Comparison of ENCODE assay signal across 13 cellular contexts in genomic region chr1:45230537-45230936, GRCh38. TPM values are rescaled to one million over a fixed set of nuclear protein-coding genes. Genes with fewer than 3 reads are reported as not detected.
DNase-seq lines count a peak whose midpoint lies in the region; ATAC-seq and TF ChIP-seq lines count a peak whose summit lies in the region.
"Had no signal": no experiment of that assay in that cellular context is flagged by ENCODE, and none has a peak within 500 bp of the region (broad histone marks: within the 10 kb centered on the region; RNA-seq: fewer than 3 reads in every experiment).

No MANE protein-coding gene starts in this region.

- no peak for TF ChIP-seq POLR2A in gastrocnemius medialis (IDR thresholded peaks at IDR 0.05)

- H3K4me2 ChIP-seq in PC-3 (ENCODE audit: low read length), result no peak overlapping the region
- H3K4me2 ChIP-seq in hepatocyte, result no peak overlapping the region

- H2AFZ ChIP-seq in PC-3 (ENCODE audit: low read length) (no peak overlapping the region), hepatocyte (no peak overlapping the region)

- intact Hi-C loops in PC-3 (cut with micrococcal nuclease), result loop anchor here (1.0 kb wide), 2 partner anchors 70 to 212 kb away; no protein-coding TSS in a partner anchor
- intact Hi-C loops in gastrocnemius medialis (cut with DNase I; ENCODE audit: low total_unique reads), result no loop called here

- BruUV-seq in PC-3 (replicated peaks; lab: Mats Ljungman, UMichigan), result no TSS peak

- H3K4me3 ChIP-seq in PC-3 (ENCODE audit: low read length), result no peak overlapping the region
- H3K4me3 ChIP-seq in hepatocyte, result no peak overlapping the region
- no peak overlapping the region for H3K4me3 ChIP-seq in gastrocnemius medialis

- 42% methylated on average over 1 of the region's 1 CpG for WGBS in hepatocyte (ENCODE audit: low lambda C conversion rate, missing lambda C conversion rate)

- H4K20me1 ChIP-seq in PC-3 (ENCODE audit: low read length), result no peaks in the 10 kb centered on the region
- H4K20me1 ChIP-seq in hepatocyte (ENCODE audit: insufficient read depth, poor library complexity, severe bottlenecking), result no peaks in the 10 kb centered on the region

- peak in 4 of 6 experiments; percentile 0 to 13 (median 2) for DNase-seq in stimulated activated naive CD4-positive, alpha-beta T cell (lab: John Stamatoyannopoulos, UW)
- no peak for DNase-seq in stimulated activated naive CD4-positive, alpha-beta T cell treated with Interleukin-2 at 50 U/mL for 16 hours (lab: John Stamatoyannopoulos, UW)
- DNase-seq in PC-3 (peak; percentile 40), hepatocyte (ENCODE audit: low spot score) (no peak), DMS79 (lab: John Stamatoyannopoulos, UW) (no peak), NCI-H2227 (lab: John Stamatoyannopoulos, UW; ENCODE audit: unreplicated experiment) (no peak), gastrocnemius medialis (no peak), SK-N-DZ (ENCODE audit: low spot score) (no peak)
- DNase-seq: amygdala, NCI-H187, posterior cingulate gyrus, T-helper 9 cell had no signal

- H3F3A ChIP-seq in PC-3 (ENCODE audit: low read length, unreplicated experiment), result no peaks in the 10 kb centered on the region

- H3K27me3 ChIP-seq in PC-3 (ENCODE audit: low read length) (no peaks in the 10 kb centered on the region), hepatocyte (no peaks in the 10 kb centered on the region), gastrocnemius medialis (no peaks in the 10 kb centered on the region)

- H3K9me3 ChIP-seq in PC-3 (ENCODE audit: low read length), result no peaks in the 10 kb centered on the region
- H3K9me3 ChIP-seq in hepatocyte (ENCODE audit: low read depth), result no peaks in the 10 kb centered on the region
- no peaks in the 10 kb centered on the region for H3K9me3 ChIP-seq in gastrocnemius medialis

- no peaks in the 10 kb centered on the region for H3K36me3 ChIP-seq in PC-3 (ENCODE audit: low read depth, low read length)
- no peaks in the 10 kb centered on the region for H3K36me3 ChIP-seq in hepatocyte (replicated peaks; ENCODE audit: insufficient read depth, low read depth)
- no peaks in the 10 kb centered on the region for H3K36me3 ChIP-seq in gastrocnemius medialis

- CTCF ChIA-PET in PC-3 (lab: Charles Lee), result no interaction called here

- H3K79me2 ChIP-seq in PC-3 (ENCODE audit: low read length) (no peaks in the 10 kb centered on the region), hepatocyte (no peaks in the 10 kb centered on the region)

- H3K4me1 ChIP-seq in PC-3 (ENCODE audit: insufficient read depth, low read length) (no peaks in the 10 kb centered on the region), hepatocyte (ENCODE audit: insufficient read depth) (no peaks in the 10 kb centered on the region), gastrocnemius medialis (no peaks in the 10 kb centered on the region)

- ATAC-seq in PC-3, result peak; percentile 56
- no peak for ATAC-seq in gastrocnemius medialis
- ATAC-seq: stimulated activated effector memory CD8-positive, alpha-beta T cell treated with anti-CD3 and anti-CD28 coated beads, Interleukin-12 subunit alpha, Interleukin-12 subunit beta, amount 100 ng/mL, for 72 hours had no signal

- 0 out of 2 replicates have a peak, but pooled peaks cover 5% of the 10 kb centered on the region for H3K9me2 ChIP-seq in PC-3 (replicated peaks; ENCODE audit: low read length)
- H3K9me2 ChIP-seq in hepatocyte (replicated peaks; ENCODE audit: insufficient read depth), result no peaks in the 10 kb centered on the region

- H3K9ac ChIP-seq in PC-3 (ENCODE audit: low read length), result no peak overlapping the region

- H3K27ac ChIP-seq in PC-3 (ENCODE audit: low read length) (no peak overlapping the region), hepatocyte (no peak overlapping the region), gastrocnemius medialis (no peak overlapping the region)

- TF ChIP-seq CTCF in PC-3 (conservative IDR thresholded peaks at IDR 0.05; ENCODE audit: low read depth, low read length) (peak; percentile 45; the same call in 1 of the 2 replicates), hepatocyte (IDR thresholded peaks at IDR 0.05; ENCODE audit: poor library complexity) (peak; percentile 5), gastrocnemius medialis (IDR thresholded peaks at IDR 0.05 in 4 of 5, conservative IDR thresholded peaks at IDR 0.05 in 1 of 5) (no peak)

- POLR2A ChIA-PET in PC-3 (lab: Charles Lee; ENCODE audit: unreplicated experiment), result no interaction called here

- in situ Hi-C loops in gastrocnemius medialis (cut with MboI; ENCODE audit: low sequenced_read_pairs in 4 of 4), result no loop called here

RNA-seq across cellular contexts. Expression of gene ZSWIM5, which starts 24.1 kb away (rescaled TPM):
- 1.4 and 1.6 TPM in 2 replicates for total RNA-seq in PC-3 (2014; rRNA removed)
- 4.0 and 4.1 TPM in 2 replicates for total RNA-seq in hepatocyte
- polyA plus RNA-seq in hepatocyte, result 2.0 and 2.9 TPM in 2 replicates
- 1 to 10 TPM in 1 of 4 donors, under 1 TPM in 3; 0.53 to 1.3 (median 0.81) TPM for total RNA-seq in gastrocnemius medialis
- polyA plus RNA-seq in SK-N-DZ (2014; cell fraction: cytosol; rRNA removed), result 3.7 and 3.8 TPM in 2 replicates
- 4.6 and 6.5 TPM in 2 replicates for polyA plus RNA-seq in SK-N-DZ (2014; cell fraction: nucleus; rRNA removed)

Comparison
In these comparisons a context has a peak if more than half of its experiments do, and no peak if none do; other contexts are left out.
1. DNase-seq: peak in stimulated activated naive CD4-positive, alpha-beta T cell (4 of 6) and PC-3 (single experiment); none in stimulated activated naive CD4-positive, alpha-beta T cell treated with Interleukin-2 at 50 U/mL for 16 hours (single experiment), hepatocyte (single experiment), DMS79 (single experiment), NCI-H2227 (single experiment), gastrocnemius medialis (0 of 2) and SK-N-DZ (single experiment).
2. CTCF ChIP-seq: peak in PC-3 (single experiment) and hepatocyte (single experiment); none in gastrocnemius medialis (0 of 5).